7 cellular contexts compared by ENCODE assay signal in the genomic region with DNA sequence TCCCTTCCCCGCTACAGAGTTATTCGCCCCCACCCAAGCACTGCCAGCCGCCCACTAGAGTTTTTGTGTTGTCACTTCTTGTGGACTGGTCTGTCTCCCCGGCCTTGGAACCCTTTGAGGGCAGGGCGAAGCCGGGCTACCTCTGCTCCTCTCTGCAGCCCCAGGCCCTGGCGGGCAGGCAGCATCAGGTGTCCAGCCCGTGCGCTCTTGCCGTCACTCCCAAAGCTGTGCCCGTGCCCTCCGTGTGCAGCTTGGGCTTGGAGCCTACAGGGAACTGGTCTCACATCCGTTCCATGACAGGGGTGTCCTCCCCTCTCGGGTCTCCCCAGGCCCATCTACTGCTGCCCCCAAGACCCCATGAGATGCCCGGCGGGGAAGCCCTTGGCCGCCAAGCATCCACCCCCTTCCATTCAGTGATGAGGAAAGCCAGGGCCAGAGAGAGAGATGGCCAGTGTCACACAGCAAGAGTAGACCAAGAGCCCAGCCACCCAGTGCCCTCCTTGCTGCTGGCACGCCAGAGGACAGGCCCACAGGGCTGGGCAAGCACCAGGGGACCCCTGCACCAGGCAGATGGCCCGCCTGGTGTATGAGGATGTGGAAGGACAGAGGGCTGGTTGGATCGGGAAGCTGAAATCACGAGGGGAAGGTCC.
"Had no signal": no experiment of that assay in that cellular context is flagged by ENCODE, and none has a peak within 500 bp of the region (broad histone marks: within the 10 kb centered on the region; RNA-seq: fewer than 3 reads in every experiment).

No MANE protein-coding gene starts in this region.

- H3K27ac ChIP-seq: HL-60 had no signal

- H3K4me3 Mint-ChIP-seq: IgD-negative memory B cell had no signal

- H3K4me1 Mint-ChIP-seq: IgD-negative memory B cell had no signal

- H3K27ac Mint-ChIP-seq: IgD-negative memory B cell had no signal

- H3K36me3 Mint-ChIP-seq: IgD-negative memory B cell had no signal

- H3K4me3 ChIP-seq: K562 had no signal

- ATAC-seq: HepG2, K562 had no signal

- DNase-seq: IMR-90, KBM-7, KG1 had no signal
